ENCODE assay signal across 30 cellular contexts in genomic region chr18:55283309-55283708, GRCh38.
DNase-seq lines count a peak whose midpoint lies in the region; ATAC-seq and TF ChIP-seq lines count a peak whose summit lies in the region.
"Had no signal": no experiment of that assay in that cellular context is flagged by ENCODE, and none has a peak within 500 bp of the region (broad histone marks: within the 10 kb centered on the region; RNA-seq: fewer than 3 reads in every experiment).

No MANE protein-coding gene starts in this region.

- H3K4me3 Mint-ChIP-seq in stimulated activated naive B cell treated with anti-CD40 and anti-IgM and Interleukin-4, amounts not matched to agents 10 μg/mL and 1 μg/mL and 100 μg/mL, for 72 hours, result no peak overlapping the region
- H3K4me3 Mint-ChIP-seq: activated T-helper 1 cell treated with anti-CD3 and anti-CD28 coated beads, Interleukin-12 subunit alpha, Interleukin-12 subunit beta, Interleukin-2, Interleukin-4 antibody, amounts not matched to agents 30 ng/mL and 10 ng/mL and 1 ng/mL, durations not matched to agents 14 hours and 24 hours and 36 hours; endodermal cell; H9; mesothelial cell of epicardium; naive thymus-derived CD8-positive, alpha-beta T cell had no signal

- no peak for DNase-seq in psoas muscle
- DNase-seq in stimulated activated naive B cell treated with anti-CD40 and anti-IgM and Interleukin-4, amounts not matched to agents 10 μg/mL and 1 μg/mL and 100 μg/mL, for 72 hours, result no peak
- DNase-seq in AG20443 (ENCODE audit: low spot score), result no peak
- no peak for DNase-seq in MM.1S
- no peak for DNase-seq in COLO829 (ENCODE audit: low spot score)
- DNase-seq: activated CD4-positive, alpha-beta T cell treated with anti-CD3 and anti-CD28 coated beads, Interleukin-2, amount 50 U/mL, for 4 hours; anterior cingulate cortex; DMS53; endodermal cell; gastrocnemius medialis; GDM1; H9; hypothalamus; naive thymus-derived CD8-positive, alpha-beta T cell; NCI-H1092 treated with DMSO at 0.1 percent for 48 hours; NCI-H2029 treated with DMSO at 0.1 percent for 48 hours; NCI-H446 treated with DMSO at 0.1 percent for 48 hours; PC-3; SHP77; T-helper 9 cell; upper lobe of right lung had no signal

- H3K9me3 ChIP-seq in psoas muscle (no peaks in the 10 kb centered on the region), MM.1S (replicated peaks; ENCODE audit: insufficient read depth, low read length) (no peaks in the 10 kb centered on the region)
- H3K9me3 ChIP-seq: esophagus muscularis mucosa, gastrocnemius medialis, upper lobe of right lung had no signal

- H3K9ac ChIP-seq in MM.1S (ENCODE audit: low read length), result no peak overlapping the region

- 0 out of 2 replicates have a peak, but pooled peaks cover 2% of the 10 kb centered on the region for H4K20me1 ChIP-seq in MM.1S (ENCODE audit: insufficient read depth, low read length)

- H3K4me3 ChIP-seq in psoas muscle (no peak overlapping the region), MM.1S (ENCODE audit: low read length) (no peak overlapping the region)
- H3K4me3 ChIP-seq: cardiac muscle cell, esophagus muscularis mucosa, gastrocnemius medialis, upper lobe of right lung had no signal

- peaks cover 4% of the 10 kb centered on the region in 2 donors for H3K9me3 Mint-ChIP-seq in stimulated activated naive B cell treated with anti-CD40 and anti-IgM and Interleukin-4, amounts not matched to agents 10 μg/mL and 1 μg/mL and 100 μg/mL, for 72 hours
- H3K9me3 Mint-ChIP-seq: activated T-helper 1 cell treated with anti-CD3 and anti-CD28 coated beads, Interleukin-12 subunit alpha, Interleukin-12 subunit beta, Interleukin-2, Interleukin-4 antibody, amounts not matched to agents 30 ng/mL and 10 ng/mL and 1 ng/mL, durations not matched to agents 14 hours and 24 hours and 36 hours; endodermal cell; H9; mesothelial cell of epicardium; naive thymus-derived CD8-positive, alpha-beta T cell had no signal

- WGBS in psoas muscle, 3 donors, result 63 to 77% (median 66%) methylated on average over 3 of the region's 3 CpGs

- H3K79me2 ChIP-seq in MM.1S (ENCODE audit: low read length), result peaks cover 95% of the 10 kb centered on the region

- no peak overlapping the region for H3K4me2 ChIP-seq in MM.1S (ENCODE audit: low read depth, low read length)

- no peak overlapping the region for H2AFZ ChIP-seq in MM.1S (ENCODE audit: low read length)

- ATAC-seq in GM18858 (IDR thresholded peaks at IDR 0.05; ENCODE audit: unreplicated experiment) (peak; percentile 37), HG02588 (IDR thresholded peaks at IDR 0.05; ENCODE audit: unreplicated experiment) (peak; percentile 51), HG03342 (IDR thresholded peaks at IDR 0.05; ENCODE audit: unreplicated experiment) (peak; percentile 48), psoas muscle (no peak)
- no peak for ATAC-seq in stimulated activated naive B cell treated with anti-CD40 and anti-IgM and Interleukin-4, amounts not matched to agents 10 μg/mL and 1 μg/mL and 100 μg/mL, for 72 hours (replicated peaks)
- ATAC-seq: activated naive CD4-positive, alpha-beta T cell treated with anti-CD3 and anti-CD28 coated beads, Interleukin-2, amount 50 U/mL, for 72 hours; gastrocnemius medialis; left lobe of liver; naive thymus-derived CD8-positive, alpha-beta T cell; PC-3; upper lobe of right lung had no signal

- H3F3A ChIP-seq in MM.1S (ENCODE audit: insufficient read depth, low read length), result peaks cover 19% of the 10 kb centered on the region

- intact Hi-C loops in psoas muscle (cut with DNase I), result loop anchor here in 1 of 2 donors (5.0 kb wide), 1 partner anchor 34 kb away; no protein-coding TSS in a partner anchor

- H3K27me3 ChIP-seq in psoas muscle (ENCODE audit: insufficient read depth in 3 of 3, low read length in 2 of 3) (no peaks in the 10 kb centered on the region), MM.1S (replicated peaks; ENCODE audit: insufficient read depth, low read length) (no peaks in the 10 kb centered on the region)
- H3K27me3 ChIP-seq: cardiac muscle cell, esophagus muscularis mucosa, gastrocnemius medialis, upper lobe of right lung had no signal

- H3K27ac Mint-ChIP-seq in stimulated activated naive B cell treated with anti-CD40 and anti-IgM and Interleukin-4, amounts not matched to agents 10 μg/mL and 1 μg/mL and 100 μg/mL, for 72 hours, result no peak overlapping the region
- H3K27ac Mint-ChIP-seq: activated naive CD4-positive, alpha-beta T cell treated with anti-CD3 and anti-CD28 coated beads, Interleukin-2, amount 50 U/mL, for 72 hours; activated T-helper 1 cell treated with anti-CD3 and anti-CD28 coated beads, Interleukin-12 subunit alpha, Interleukin-12 subunit beta, Interleukin-2, Interleukin-4 antibody, amounts not matched to agents 30 ng/mL and 10 ng/mL and 1 ng/mL, durations not matched to agents 14 hours and 24 hours and 36 hours; endodermal cell; mesothelial cell of epicardium; naive thymus-derived CD8-positive, alpha-beta T cell had no signal

- H3K9me2 ChIP-seq in MM.1S (replicated peaks; ENCODE audit: insufficient read depth, low read length), result no peaks in the 10 kb centered on the region

- H3K4me1 Mint-ChIP-seq in stimulated activated naive B cell treated with anti-CD40 and anti-IgM and Interleukin-4, amounts not matched to agents 10 μg/mL and 1 μg/mL and 100 μg/mL, for 72 hours, result peaks cover 25 to 53% of the 10 kb centered on the region in 2 donors

- H3K27me3 Mint-ChIP-seq in stimulated activated naive B cell treated with anti-CD40 and anti-IgM and Interleukin-4, amounts not matched to agents 10 μg/mL and 1 μg/mL and 100 μg/mL, for 72 hours, result no peaks in the 10 kb centered on the region
- H3K27me3 Mint-ChIP-seq: naive thymus-derived CD8-positive, alpha-beta T cell had no signal

- TF ChIP-seq CTCF in psoas muscle (IDR thresholded peaks at IDR 0.05) (no peak), MM.1S (IDR thresholded peaks at IDR 0.05; ENCODE audit: low read length) (no peak)

- peaks cover 0 to 11% of the 10 kb centered on the region in 2 donors for H3K36me3 ChIP-seq in psoas muscle (ENCODE audit: insufficient read depth in 1 of 2, low read depth in 1 of 2)
- no peaks in the 10 kb centered on the region for H3K36me3 ChIP-seq in MM.1S (replicated peaks; ENCODE audit: insufficient read depth, low read length)
- H3K36me3 ChIP-seq: cardiac muscle cell, upper lobe of right lung had no signal

- H3K4me1 ChIP-seq in psoas muscle (peaks cover 59% of the 10 kb centered on the region), MM.1S (ENCODE audit: low read length) (peaks cover 25% of the 10 kb centered on the region)

- peaks cover 45 to 55% of the 10 kb centered on the region in 2 donors for H3K36me3 Mint-ChIP-seq in stimulated activated naive B cell treated with anti-CD40 and anti-IgM and Interleukin-4, amounts not matched to agents 10 μg/mL and 1 μg/mL and 100 μg/mL, for 72 hours
- H3K36me3 Mint-ChIP-seq: activated naive CD4-positive, alpha-beta T cell treated with anti-CD3 and anti-CD28 coated beads, Interleukin-2, amount 50 U/mL, for 72 hours; naive thymus-derived CD8-positive, alpha-beta T cell had no signal

- H3K27ac ChIP-seq in psoas muscle (peak overlapping the region; percentile 2), MM.1S (ENCODE audit: low read length) (no peak overlapping the region)
- H3K27ac ChIP-seq: cardiac muscle cell, esophagus muscularis mucosa, upper lobe of right lung had no signal

Comparison
In these comparisons a context has a peak if more than half of its experiments do, and no peak if none do; other contexts are left out.
1. ATAC-seq: peak in GM18858 (single experiment), HG02588 (single experiment) and HG03342 (single experiment); none in psoas muscle (0 of 4) and stimulated activated naive B cell treated with anti-CD40 and anti-IgM and Interleukin-4, amounts not matched to agents 10 μg/mL and 1 μg/mL and 100 μg/mL, for 72 hours (0 of 2).